Comparison of ENCODE assay signal across 23 cellular contexts in the genomic region with DNA sequence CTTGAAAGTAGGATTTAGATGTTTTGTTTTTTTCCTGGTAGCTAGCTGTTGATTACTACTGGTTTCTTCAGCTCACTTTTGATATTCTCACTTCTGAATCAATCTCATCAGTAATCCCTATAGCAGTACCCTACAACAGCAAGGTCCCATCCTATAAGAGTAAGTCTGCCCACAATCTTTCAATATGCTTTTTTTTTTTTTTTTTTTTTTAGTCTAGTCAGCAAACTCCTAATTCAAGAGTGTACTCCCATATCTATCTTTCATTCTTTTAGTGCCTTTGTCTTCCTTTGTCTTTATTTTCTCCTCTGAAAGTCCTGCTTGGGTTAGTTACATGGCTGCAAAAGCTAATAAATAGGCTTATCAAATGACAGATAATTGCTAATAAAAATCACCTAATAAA.
DNase-seq lines count a peak whose midpoint lies in the region; ATAC-seq, FAIRE-seq and TF ChIP-seq lines count a peak whose summit lies in the region.
"Had no signal": no experiment of that assay in that cellular context is flagged by ENCODE, and none has a peak within 500 bp of the region (broad histone marks: within the 10 kb centered on the region; RNA-seq: fewer than 3 reads in every experiment).

No MANE protein-coding gene starts in this region.

- ATAC-seq in HepG2 (no peak), right lobe of liver (no peak), IMR-90 (ENCODE audit: low read depth) (no peak)
- ATAC-seq in CD8-positive, alpha-beta T cell: no peak
- ATAC-seq: HCT116 had no signal

- H3K14ac ChIP-seq in IMR-90 (replicated peaks; ENCODE audit: low read depth, low read length): no peak overlapping the region

- no peak overlapping the region for H2BK120ac ChIP-seq in IMR-90 (ENCODE audit: low read depth, low read length)

- in situ Hi-C loops in HepG2 (cut with HindIII; ENCODE audit: extremely low pct_ligation_motif_present, low pct_unique_long_range_greater_than_20kb): loop anchor here (25.0 kb wide), 2 partner anchors 258 to 1292 kb away; no protein-coding TSS in a partner anchor
- in situ Hi-C loops in IMR-90 (cut with MboI; ENCODE audit: low sequenced_read_pairs): loop anchor here (25.0 kb wide), 1 partner anchor 1242 kb away; no protein-coding TSS in a partner anchor

- no peak overlapping the region for H3K27ac Mint-ChIP-seq in CD8-positive, alpha-beta T cell
- H3K27ac Mint-ChIP-seq: CD4-positive, alpha-beta memory T cell had no signal

- no peaks in the 10 kb centered on the region for H3K36me3 ChIP-seq in HepG2 (replicated peaks in 1 of 2; ENCODE audit: control insufficient read depth in 1 of 2, insufficient read depth in 2 of 2, low read length in 2 of 2)
- H3K36me3 ChIP-seq in right lobe of liver: no peaks in the 10 kb centered on the region
- H3K36me3 ChIP-seq in IMR-90 (ENCODE audit: control insufficient read depth, insufficient read depth, low read length): no peaks in the 10 kb centered on the region
- H3K36me3 ChIP-seq in neural cell (ENCODE audit: insufficient read depth, low read length): no peaks in the 10 kb centered on the region
- no peaks in the 10 kb centered on the region for H3K36me3 ChIP-seq in osteoblast (ENCODE audit: insufficient read depth, low read length)
- no peaks in the 10 kb centered on the region for H3K36me3 ChIP-seq in CD8-positive, alpha-beta T cell (ENCODE audit: insufficient read depth, low read length)
- no peaks in the 10 kb centered on the region for H3K36me3 ChIP-seq in effector memory CD4-positive, alpha-beta T cell (ENCODE audit: control insufficient read depth, insufficient read depth, low read length)

- H3K4me1 Mint-ChIP-seq in CD8-positive, alpha-beta T cell (ENCODE audit: low read depth): peaks cover 2% of the 10 kb centered on the region

- no peak overlapping the region for H2AK9ac ChIP-seq in IMR-90 (replicated peaks; ENCODE audit: low read depth, low read length, poor library complexity)

- no peaks in the 10 kb centered on the region for H3K79me1 ChIP-seq in IMR-90 (ENCODE audit: low read depth in 1 of 2, low read length in 2 of 2)

- H3K4me1 ChIP-seq in HepG2 (ENCODE audit: insufficient read depth, low read length) (no peaks in the 10 kb centered on the region), right lobe of liver (no peaks in the 10 kb centered on the region), IMR-90 (ENCODE audit: control insufficient read depth, insufficient read depth, low read length) (0 out of 2 replicates have a peak, but pooled peaks cover 2% of the 10 kb centered on the region), osteoblast (ENCODE audit: insufficient read depth, low read length) (peaks cover 15% of the 10 kb centered on the region)
- H3K4me1 ChIP-seq in CD8-positive, alpha-beta T cell (ENCODE audit: insufficient read depth, low read length): peaks cover 5% of the 10 kb centered on the region
- no peaks in the 10 kb centered on the region for H3K4me1 ChIP-seq in effector memory CD4-positive, alpha-beta T cell (ENCODE audit: control insufficient read depth, insufficient read depth, low read length, poor library complexity, severe bottlenecking)

- BruUV-seq in HepG2 (replicated peaks; lab: Mats Ljungman, UMichigan) (no TSS peak), IMR-90 (replicated peaks; lab: Mats Ljungman, UMichigan) (no TSS peak)

- no peak overlapping the region for H4K5ac ChIP-seq in IMR-90 (ENCODE audit: low read depth, low read length)

- no peaks in the 10 kb centered on the region for H3F3A ChIP-seq in neural cell (ENCODE audit: insufficient read depth, low read length, poor library complexity, severe bottlenecking)

- DNase-seq in HepG2 (ENCODE audit: low spot score) (no peak), right lobe of liver (no peak), IMR-90 (no peak), osteoblast (ENCODE audit: insufficient read length, low spot score, missing footprints) (no peak), NCI-H1417 (lab: John Stamatoyannopoulos, UW) (no peak)
- DNase-seq in CD8-positive, alpha-beta T cell: no peak
- no peak for DNase-seq in effector memory CD4-positive, alpha-beta T cell
- DNase-seq: 8988T; ACHN; AML-193; CD4-positive, alpha-beta memory T cell; COR-L47; DMS 273 treated with DMSO at 0.1 percent for 48 hours; DMS53; GOT3; H7 had no signal

- no peaks in the 10 kb centered on the region for H3K9me2 ChIP-seq in neural cell (ENCODE audit: insufficient read depth, low read length)

- H4K91ac ChIP-seq in IMR-90 (ENCODE audit: insufficient read depth, low read depth, low read length): no peak overlapping the region

- no peak overlapping the region for H3K4me3 Mint-ChIP-seq in CD8-positive, alpha-beta T cell
- H3K4me3 Mint-ChIP-seq: CD4-positive, alpha-beta memory T cell had no signal

- no peak overlapping the region for H2BK5ac ChIP-seq in IMR-90 (ENCODE audit: low read depth, low read length, poor library complexity, severe bottlenecking)

- no peaks in the 10 kb centered on the region for H3K9me3 Mint-ChIP-seq in CD8-positive, alpha-beta T cell
- H3K9me3 Mint-ChIP-seq: HFFc6 had no signal

- H4K20me1 ChIP-seq in HepG2 (ENCODE audit: insufficient read depth, low read length) (no peaks in the 10 kb centered on the region), IMR-90 (ENCODE audit: insufficient read depth, low read length) (no peaks in the 10 kb centered on the region), neural cell (ENCODE audit: insufficient read depth) (no peaks in the 10 kb centered on the region), osteoblast (ENCODE audit: insufficient read depth, low read length) (no peaks in the 10 kb centered on the region)

- H3K9me1 ChIP-seq in IMR-90 (ENCODE audit: insufficient read depth, low read length): no peaks in the 10 kb centered on the region

- no peak overlapping the region for H3K23ac ChIP-seq in IMR-90 (ENCODE audit: low read depth, low read length)

- H3K36me3 Mint-ChIP-seq in CD8-positive, alpha-beta T cell: no peaks in the 10 kb centered on the region
- H3K36me3 Mint-ChIP-seq: CD4-positive, alpha-beta memory T cell had no signal

- H2BK15ac ChIP-seq in IMR-90 (ENCODE audit: low read depth, low read length): no peak overlapping the region

- no peak for FAIRE-seq in HepG2 (lab: Jason Lieb, UNC)
- FAIRE-seq: G401.6, GM12891, HTR-8/SVneo had no signal

- H2BK20ac ChIP-seq in IMR-90 (ENCODE audit: low read depth, low read length): no peak overlapping the region

- no peak overlapping the region for H4K8ac ChIP-seq in IMR-90 (ENCODE audit: low read depth in 2 of 2, low read length in 2 of 2)

- no peaks in the 10 kb centered on the region for H3K27me3 Mint-ChIP-seq in CD8-positive, alpha-beta T cell (ENCODE audit: low read depth)
- H3K27me3 Mint-ChIP-seq: CD4-positive, alpha-beta memory T cell had no signal

- no peak overlapping the region for H3K9ac ChIP-seq in HepG2 (ENCODE audit: insufficient read depth, low read depth, low read length)
- H3K9ac ChIP-seq in IMR-90 (ENCODE audit: low read depth, low read length): no peak overlapping the region
- H3K9ac ChIP-seq in neural cell (ENCODE audit: low read length): no peak overlapping the region

- no peaks in the 10 kb centered on the region for H3K79me2 ChIP-seq in HepG2 (ENCODE audit: insufficient read depth, low read length)
- no peaks in the 10 kb centered on the region for H3K79me2 ChIP-seq in neural cell (replicated peaks; ENCODE audit: insufficient read depth, low read length)
- H3K79me2 ChIP-seq in osteoblast (ENCODE audit: insufficient read depth, low read length): no peaks in the 10 kb centered on the region

- TF ChIP-seq CTCF in HepG2 (CRISPR knock-in tag; IDR thresholded peaks at IDR 0.05): no peak
- TF ChIP-seq CTCF in right lobe of liver (IDR thresholded peaks at IDR 0.05): no peak
- TF ChIP-seq CTCF in IMR-90 (conservative IDR thresholded peaks at IDR 0.05; ENCODE audit: low read depth, low read length): no peak
- TF ChIP-seq CTCF in neural cell (IDR thresholded peaks at IDR 0.05; ENCODE audit: poor library complexity, severe bottlenecking): no peak
- no peak for TF ChIP-seq CTCF in osteoblast (IDR thresholded peaks at IDR 0.05; ENCODE audit: extremely low read depth, low read depth, low read length)
- no peak for TF ChIP-seq CTCF in CD8-positive, alpha-beta T cell (IDR thresholded peaks at IDR 0.05)

- no peak overlapping the region for H3K27ac ChIP-seq in HepG2 (ENCODE audit: extremely low read length, insufficient read depth, low read length)
- H3K27ac ChIP-seq in right lobe of liver: no peak overlapping the region
- no peak overlapping the region for H3K27ac ChIP-seq in IMR-90 (ENCODE audit: insufficient read depth, low read length)
- H3K27ac ChIP-seq in neural cell (ENCODE audit: low read length): peak overlapping the region; percentile 74
- H3K27ac ChIP-seq in osteoblast (ENCODE audit: low read depth, low read length): no peak overlapping the region
- H3K27ac ChIP-seq in CD8-positive, alpha-beta T cell (ENCODE audit: low read depth, low read length): no peak overlapping the region
- H3K27ac ChIP-seq in effector memory CD4-positive, alpha-beta T cell (ENCODE audit: insufficient read depth, low read length, poor library complexity, severe bottlenecking): no peak overlapping the region
- H3K27ac ChIP-seq: C4-2B had no signal

- TF ChIP-seq RAD21 in HepG2 (CRISPR knock-in tag; IDR thresholded peaks at IDR 0.05) (no peak), IMR-90 (IDR thresholded peaks at IDR 0.05; ENCODE audit: low read length) (no peak), neural cell (conservative IDR thresholded peaks at IDR 0.05) (no peak)

- H2AK5ac ChIP-seq in IMR-90 (ENCODE audit: low read depth, low read length): no peak overlapping the region

- H3K56ac ChIP-seq in IMR-90 (ENCODE audit: extremely low read depth, insufficient read depth, low read length): no peak overlapping the region

- dilution Hi-C loops in IMR-90 (cut with HindIII; ENCODE audit: low sequenced_read_pairs, unreplicated experiment): no loop called here

- H3K4me3 ChIP-seq in HepG2 (replicated peaks in 1 of 3; ENCODE audit: insufficient read depth in 1 of 3, low read depth in 2 of 3, low read length in 3 of 3): no peak overlapping the region
- H3K4me3 ChIP-seq in right lobe of liver: no peak overlapping the region
- no peak overlapping the region for H3K4me3 ChIP-seq in IMR-90 (ENCODE audit: insufficient read depth, low read depth, low read length)
- H3K4me3 ChIP-seq in neural cell (ENCODE audit: low read length): no peak overlapping the region
- no peak overlapping the region for H3K4me3 ChIP-seq in osteoblast (ENCODE audit: insufficient read depth, low read length)
- no peak overlapping the region for H3K4me3 ChIP-seq in CD8-positive, alpha-beta T cell (ENCODE audit: low read depth, low read length)
- H3K4me3 ChIP-seq in effector memory CD4-positive, alpha-beta T cell (ENCODE audit: insufficient read depth, low read depth, low read length, poor library complexity, severe bottlenecking): no peak overlapping the region

- CTCF ChIA-PET in HepG2 (lab: Yijun Ruan, JAX; ENCODE audit: low intra/inter-chr PET ratio, low total read pairs) (no interaction called here), IMR-90 (lab: Yijun Ruan, JAX) (interaction anchor here (1.7 kb wide), 1 partner anchor 11 kb away, joined by 8 read pairs; no protein-coding TSS in a partner anchor)
- CTCF ChIA-PET in CD8-positive, alpha-beta T cell (lab: Charles Lee): interaction anchor here (1.4 kb wide), 1 partner anchor 12 kb away, joined by 6 read pairs; no protein-coding TSS in a partner anchor

- no peak overlapping the region for H3K4ac ChIP-seq in IMR-90 (ENCODE audit: low read depth, low read length)

- H2AFZ ChIP-seq in HepG2 (ENCODE audit: low read length): no peak overlapping the region
- H2AFZ ChIP-seq in IMR-90 (replicated peaks; ENCODE audit: low read length, poor library complexity): no peak overlapping the region
- peak overlapping the region; percentile 53 for H2AFZ ChIP-seq in neural cell (ENCODE audit: low read depth, low read length)
- H2AFZ ChIP-seq in osteoblast (ENCODE audit: low read length): peak overlapping the region; percentile 40

- H3K9me3 ChIP-seq in HepG2 (ENCODE audit: low read length) (no peaks in the 10 kb centered on the region), right lobe of liver (no peaks in the 10 kb centered on the region), IMR-90 (ENCODE audit: control insufficient read depth, insufficient read depth, low read length) (no peaks in the 10 kb centered on the region), neural cell (ENCODE audit: low read length) (no peaks in the 10 kb centered on the region), osteoblast (ENCODE audit: low read depth, low read length) (no peaks in the 10 kb centered on the region)
- H3K9me3 ChIP-seq in CD8-positive, alpha-beta T cell (ENCODE audit: low read length): no peaks in the 10 kb centered on the region
- no peaks in the 10 kb centered on the region for H3K9me3 ChIP-seq in effector memory CD4-positive, alpha-beta T cell (ENCODE audit: control insufficient read depth, low read length)

- intact Hi-C loops in HepG2 (cut with micrococcal nuclease; ENCODE audit: unreplicated experiment) (no loop called here), right lobe of liver (cut with DNase I) (no loop called here), IMR-90 (cut with micrococcal nuclease) (loop anchor here (10.0 kb wide), 1 partner anchor 1279 kb away; no protein-coding TSS in a partner anchor)
- intact Hi-C loops in CD8-positive, alpha-beta T cell (cut with DNase I, micrococcal nuclease): no loop called here

- POLR2A ChIA-PET in HepG2 (lab: Yijun Ruan, JAX): no interaction called here
- POLR2A ChIA-PET in IMR-90 (lab: Charles Lee; ENCODE audit: unreplicated experiment): no interaction called here
- POLR2A ChIA-PET in CD8-positive, alpha-beta T cell (lab: Charles Lee): interaction anchor here (0.6 kb wide), 3 partner anchors 382 to 1835 kb away, joined by 3 read pairs; no protein-coding TSS in a partner anchor

- H3K4me2 ChIP-seq in HepG2 (ENCODE audit: low read depth, low read length): no peak overlapping the region
- H3K4me2 ChIP-seq in IMR-90 (ENCODE audit: low read depth, low read length): no peak overlapping the region
- H3K4me2 ChIP-seq in neural cell (ENCODE audit: low read length): no peak overlapping the region
- no peak overlapping the region for H3K4me2 ChIP-seq in osteoblast (ENCODE audit: insufficient read depth, low read length)

- TF ChIP-seq POLR2A in HepG2 (IDR thresholded peaks at IDR 0.05; ENCODE audit: insufficient read depth in 1 of 2, low read depth in 2 of 2, low read length in 2 of 2): no peak
- no peak for TF ChIP-seq POLR2A in right lobe of liver (IDR thresholded peaks at IDR 0.05)
- TF ChIP-seq POLR2A in IMR-90 (IDR thresholded peaks at IDR 0.05; ENCODE audit: low read depth, low read length): no peak

- H3K27me3 ChIP-seq in HepG2 (ENCODE audit: control insufficient read depth in 1 of 2, insufficient read depth in 2 of 2, low read length in 2 of 2): no peaks in the 10 kb centered on the region
- H3K27me3 ChIP-seq in right lobe of liver: no peaks in the 10 kb centered on the region
- H3K27me3 ChIP-seq in IMR-90 (ENCODE audit: control insufficient read depth, insufficient read depth, low read length): no peaks in the 10 kb centered on the region
- no peaks in the 10 kb centered on the region for H3K27me3 ChIP-seq in neural cell (ENCODE audit: insufficient read depth, low read depth, low read length)
- no peaks in the 10 kb centered on the region for H3K27me3 ChIP-seq in osteoblast (ENCODE audit: insufficient read depth, low read length)
- H3K27me3 ChIP-seq in CD8-positive, alpha-beta T cell (ENCODE audit: insufficient read depth, low read length): no peaks in the 10 kb centered on the region
- no peaks in the 10 kb centered on the region for H3K27me3 ChIP-seq in effector memory CD4-positive, alpha-beta T cell (replicated peaks; ENCODE audit: control insufficient read depth, insufficient read depth, low read length, poor library complexity, severe bottlenecking)

- no peak overlapping the region for H3K18ac ChIP-seq in IMR-90 (ENCODE audit: low read depth, low read length)

- no peak for TF ChIP-seq EP300 in HepG2 (IDR thresholded peaks at IDR 0.05; ENCODE audit: low read depth in 2 of 2, low read length in 2 of 2)
- no peak for TF ChIP-seq EP300 in HepG2 (CRISPR knock-in tag; IDR thresholded peaks at IDR 0.05; ENCODE audit: borderline replicate concordance)
- no peak for TF ChIP-seq EP300 in neural cell (conservative IDR thresholded peaks at IDR 0.05; ENCODE audit: poor library complexity, severe bottlenecking)

Comparison
In these comparisons a context has a peak if more than half of its experiments do, and no peak if none do; other contexts are left out.
1. H2AFZ ChIP-seq: peak in neural cell (single experiment) and osteoblast (single experiment); none in HepG2 (single experiment) and IMR-90 (single experiment).